ENCODE assay signal across 1 cellular context in genomic region chr3:36945326-36945980, GRCh38.
TF ChIP-seq lines count a peak whose summit lies in the region.

No MANE protein-coding gene starts in this region.

TF ChIP-seq in SK-N-SH, 30 proteins besides CTCF, POLR2A, EP300 and RAD21 (continued from another document):
- TF ChIP-seq USF2 (IDR thresholded peaks at IDR 0.05; ENCODE audit: borderline replicate concordance, low read depth, low read length) (no peak), ZBTB33 (IDR thresholded peaks at IDR 0.05; ENCODE audit: borderline replicate concordance, low read depth) (no peak), RFX5 (IDR thresholded peaks at IDR 0.05; ENCODE audit: low read length) (no peak), SMC3 (IDR thresholded peaks at IDR 0.05; ENCODE audit: low read depth, low read length) (no peak), RXRA (IDR thresholded peaks at IDR 0.05; ENCODE audit: borderline replicate concordance, low read depth) (no peak), GATA2 (CRISPR knock-in tag; IDR thresholded peaks at IDR 0.05) (no peak), IRF3 (IDR thresholded peaks at IDR 0.05; ENCODE audit: low read depth, low read length) (no peak), TAF1 (IDR thresholded peaks at IDR 0.05; ENCODE audit: borderline replicate concordance, low read depth, low read length) (no peak), NRF1 (IDR thresholded peaks at IDR 0.05; ENCODE audit: low read depth, low read length) (no peak), EZH2phosphoT487 (IDR thresholded peaks at IDR 0.05; ENCODE audit: borderline replicate concordance, low read depth) (no peak), CHD2 (IDR thresholded peaks at IDR 0.05; ENCODE audit: low read length, partially characterized antibody) (no peak), REST (IDR thresholded peaks at IDR 0.05; ENCODE audit: low read depth, low read length) (no peak), TEAD4 (IDR thresholded peaks at IDR 0.05; ENCODE audit: borderline replicate concordance, insufficient read depth) (no peak)
